Comparison of ENCODE assay signal across 11 cellular contexts in the genomic region with DNA sequence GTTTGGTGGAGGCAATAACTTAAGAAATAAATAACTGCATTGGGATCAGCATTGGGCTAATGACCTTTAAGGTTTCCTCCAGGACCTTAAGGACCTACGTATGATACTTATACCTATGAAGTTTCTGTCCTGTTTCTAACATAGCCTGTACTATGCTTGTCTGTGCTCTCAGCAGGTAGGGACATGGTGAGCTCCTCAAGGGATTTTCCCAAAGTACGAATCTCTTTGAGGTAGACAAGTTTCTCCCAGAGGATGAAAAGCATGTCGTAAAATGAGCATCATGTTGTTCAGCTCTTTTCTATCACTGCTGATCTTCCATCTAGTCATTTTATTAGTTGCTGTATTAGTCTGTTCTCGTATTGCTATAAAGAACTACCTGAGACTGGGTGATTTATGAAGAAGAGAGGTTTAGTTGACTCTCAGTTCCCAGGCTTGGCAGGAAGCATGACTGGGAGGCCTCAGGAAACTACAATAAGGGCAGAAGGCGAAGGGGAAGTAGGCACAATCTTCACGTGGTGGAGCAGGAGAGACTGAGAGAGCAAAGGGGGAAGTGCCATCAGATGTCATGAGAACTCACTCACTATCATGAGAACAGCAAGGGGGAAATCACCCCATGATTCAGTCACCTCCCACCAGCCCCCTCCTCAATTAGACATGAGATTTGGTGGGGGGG.
DNase-seq lines count a peak whose midpoint lies in the region; ATAC-seq, FAIRE-seq and TF ChIP-seq lines count a peak whose summit lies in the region.
"Had no signal": no experiment of that assay in that cellular context is flagged by ENCODE, and none has a peak within 500 bp of the region (broad histone marks: within the 10 kb centered on the region; RNA-seq: fewer than 3 reads in every experiment).

No MANE protein-coding gene starts in this region.

- CTCF ChIA-PET in HepG2 (lab: Yijun Ruan, JAX; ENCODE audit: low intra/inter-chr PET ratio, low total read pairs) = no interaction called here
- CTCF ChIA-PET in endothelial cell of umbilical vein (lab: Charles Lee) = interaction anchor here (2.1 kb wide), 1 partner anchor 10 kb away, joined by 8 read pairs; no protein-coding TSS in a partner anchor
- CTCF ChIA-PET in PC-9 (lab: Charles Lee) = no interaction called here

- H3K4me3 ChIP-seq in right lobe of liver (no peak overlapping the region), HepG2 (replicated peaks in 1 of 3; ENCODE audit: insufficient read depth in 1 of 3, low read depth in 2 of 3, low read length in 3 of 3) (no peak overlapping the region), endothelial cell of umbilical vein (replicated peaks in 1 of 3; ENCODE audit: insufficient read depth in 1 of 3, low read depth in 1 of 3, low read length in 3 of 3) (no peak overlapping the region), transverse colon (no peak overlapping the region), PC-9 (no peak overlapping the region)
- H3K4me3 ChIP-seq: hepatocyte, K562 had no signal

- H3K9ac ChIP-seq in HepG2 (ENCODE audit: insufficient read depth, low read depth, low read length) = no peak overlapping the region
- H3K9ac ChIP-seq in endothelial cell of umbilical vein (replicated peaks; ENCODE audit: extremely low read depth, insufficient read depth, low read length) = no peak overlapping the region

- H3K27me3 ChIP-seq in right lobe of liver (no peaks in the 10 kb centered on the region), HepG2 (ENCODE audit: control insufficient read depth in 1 of 2, insufficient read depth in 2 of 2, low read length in 2 of 2) (no peaks in the 10 kb centered on the region), endothelial cell of umbilical vein (ENCODE audit: control insufficient read depth in 2 of 2, insufficient read depth in 2 of 2, low read length in 2 of 2) (no peaks in the 10 kb centered on the region), transverse colon (no peaks in the 10 kb centered on the region), PC-9 (ENCODE audit: insufficient read depth, low read depth) (peaks cover 7% of the 10 kb centered on the region)
- H3K27me3 ChIP-seq: hepatocyte had no signal

- in situ Hi-C loops in HepG2 (cut with HindIII; ENCODE audit: extremely low pct_ligation_motif_present, low pct_unique_long_range_greater_than_20kb) = no loop called here
- in situ Hi-C loops in transverse colon (cut with MboI; ENCODE audit: low pct_ligation_motif_present in 1 of 4, low pct_unique_long_range_greater_than_20kb in 1 of 4, low sequenced_read_pairs in 3 of 4) = loop anchor here in 1 of 4 donors (25.0 kb wide), 1 partner anchor 244 kb away; a partner anchor contains a TSS

- H3K9me1 ChIP-seq in endothelial cell of umbilical vein (replicated peaks; ENCODE audit: control insufficient read depth, extremely low read depth, insufficient read depth, low read length) = no peaks in the 10 kb centered on the region

- peak; percentile 50 to 79 (median 78) for ATAC-seq in right lobe of liver
- ATAC-seq in HepG2 = no peak
- ATAC-seq in GM21825 (IDR thresholded peaks at IDR 0.05; ENCODE audit: unreplicated experiment) = no peak
- ATAC-seq in HG02642 (IDR thresholded peaks at IDR 0.05; ENCODE audit: poor library complexity, unreplicated experiment) = no peak
- ATAC-seq: K562 had no signal

- intact Hi-C loops in right lobe of liver (cut with DNase I) (loop anchor here (10.0 kb wide), 2 partner anchors 127 to 247 kb away; no protein-coding TSS in a partner anchor), HepG2 (cut with micrococcal nuclease; ENCODE audit: unreplicated experiment) (no loop called here), endothelial cell of umbilical vein (cut with micrococcal nuclease) (no loop called here), transverse colon (cut with DNase I; ENCODE audit: low total_unique reads) (no loop called here), PC-9 (cut with micrococcal nuclease; ENCODE audit: unreplicated experiment) (no loop called here)

- TF ChIP-seq POLR2A in right lobe of liver (IDR thresholded peaks at IDR 0.05) (no peak), HepG2 (IDR thresholded peaks at IDR 0.05; ENCODE audit: insufficient read depth in 1 of 2, low read depth in 2 of 2, low read length in 2 of 2) (no peak), endothelial cell of umbilical vein (IDR thresholded peaks at IDR 0.05; ENCODE audit: low read depth, low read length) (no peak), transverse colon (IDR thresholded peaks at IDR 0.05) (no peak)

- POLR2A ChIA-PET in HepG2 (lab: Yijun Ruan, JAX) (no interaction called here), endothelial cell of umbilical vein (lab: Charles Lee) (no interaction called here), PC-9 (lab: Charles Lee; ENCODE audit: unreplicated experiment) (interaction anchor here (0.5 kb wide), 1 partner anchor 434 kb away, joined by 5 read pairs; no protein-coding TSS in a partner anchor)

- TF ChIP-seq RAD21 in HepG2 (CRISPR knock-in tag; IDR thresholded peaks at IDR 0.05) = no peak

- H2AFZ ChIP-seq in HepG2 (ENCODE audit: low read length) = no peak overlapping the region
- H2AFZ ChIP-seq in endothelial cell of umbilical vein (ENCODE audit: low read depth, low read length) = no peak overlapping the region
- no peak overlapping the region for H2AFZ ChIP-seq in PC-9
- H2AFZ ChIP-seq: hepatocyte had no signal

- H3K4me1 ChIP-seq in right lobe of liver (no peaks in the 10 kb centered on the region), HepG2 (ENCODE audit: insufficient read depth, low read length) (no peaks in the 10 kb centered on the region), endothelial cell of umbilical vein (ENCODE audit: control insufficient read depth, extremely low read depth, insufficient read depth, low read length) (peaks cover 13% of the 10 kb centered on the region), transverse colon (no peaks in the 10 kb centered on the region), PC-9 (replicated peaks; ENCODE audit: insufficient read depth) (no peaks in the 10 kb centered on the region)

- 69% methylated on average over 5 of the region's 6 CpGs for WGBS in right lobe of liver (ENCODE audit: insufficient coverage, low coverage, low lambda C conversion rate, missing lambda C conversion rate)
- WGBS in HepG2 (ENCODE audit: low lambda C conversion rate) = 23% methylated on average over 6 of the region's 6 CpGs
- 68 to 75% methylated on average over 4 to 6 of the region's 6 CpGs for WGBS in transverse colon (ENCODE audit: low coverage in 1 of 2), 2 donors

- H3K9me3 ChIP-seq in right lobe of liver (no peaks in the 10 kb centered on the region), HepG2 (ENCODE audit: low read length) (peaks cover 5% of the 10 kb centered on the region; the same call in 1 of the 2 replicates), endothelial cell of umbilical vein (replicated peaks; ENCODE audit: control insufficient read depth, insufficient read depth, low read length) (no peaks in the 10 kb centered on the region), transverse colon (peaks cover 4 to 6% of the 10 kb centered on the region in 2 donors), PC-9 (ENCODE audit: insufficient read depth, low read depth) (0 out of 2 replicates have a peak, but pooled peaks cover 8% of the 10 kb centered on the region)

- no peaks in the 10 kb centered on the region for H3F3A ChIP-seq in PC-9 (ENCODE audit: insufficient read depth, low read depth)

- TF ChIP-seq EP300 in HepG2 (IDR thresholded peaks at IDR 0.05; ENCODE audit: low read depth in 2 of 2, low read length in 2 of 2) (no peak), HepG2 (CRISPR knock-in tag; IDR thresholded peaks at IDR 0.05; ENCODE audit: borderline replicate concordance) (no peak), transverse colon (IDR thresholded peaks at IDR 0.05; ENCODE audit: low read depth) (no peak)

- H3K4me2 ChIP-seq in HepG2 (ENCODE audit: low read depth, low read length) (no peak overlapping the region), endothelial cell of umbilical vein (ENCODE audit: insufficient read depth, low read length) (peak overlapping the region; percentile 35), PC-9 (no peak overlapping the region)
- H3K4me2 ChIP-seq: hepatocyte had no signal

- FAIRE-seq in HepG2 (lab: Jason Lieb, UNC) (no peak), endothelial cell of umbilical vein (lab: Jason Lieb, UNC) (peak; percentile 54)
- FAIRE-seq: K562 had no signal

- H3K36me3 ChIP-seq in right lobe of liver = no peaks in the 10 kb centered on the region
- no peaks in the 10 kb centered on the region for H3K36me3 ChIP-seq in HepG2 (replicated peaks in 1 of 2; ENCODE audit: control insufficient read depth in 1 of 2, insufficient read depth in 2 of 2, low read length in 2 of 2)
- H3K36me3 ChIP-seq in endothelial cell of umbilical vein (ENCODE audit: control insufficient read depth in 2 of 2, extremely low read depth in 1 of 2, insufficient read depth in 2 of 2, low read length in 2 of 2) = no peaks in the 10 kb centered on the region
- H3K36me3 ChIP-seq in transverse colon = no peaks in the 10 kb centered on the region
- H3K36me3 ChIP-seq in PC-9 (ENCODE audit: low read depth) = no peaks in the 10 kb centered on the region

- DNase-seq in right lobe of liver (no peak), HepG2 (ENCODE audit: low spot score) (no peak), SIG-M5 treated with dmso at 0.1 percent for 504 hours (lab: John Stamatoyannopoulos, UW; ENCODE audit: unreplicated experiment) (peak; percentile 80), endothelial cell of umbilical vein (ENCODE audit: low read depth, low spot score) (peak; percentile 51), transverse colon (peak; percentile 12), PC-9 (no peak)
- DNase-seq: NCI-H748 treated with DMSO at 0.1 percent for 48 hours had no signal

- dilution Hi-C loops in endothelial cell of umbilical vein (cut with MboI; ENCODE audit: extremely low pct_ligation_motif_present, low sequenced_read_pairs) = no loop called here

- H3K9me2 ChIP-seq in PC-9 (ENCODE audit: insufficient read depth) = no peaks in the 10 kb centered on the region

- H3K79me2 ChIP-seq in HepG2 (ENCODE audit: insufficient read depth, low read length) (no peaks in the 10 kb centered on the region), endothelial cell of umbilical vein (ENCODE audit: control insufficient read depth, insufficient read depth, low read length) (no peaks in the 10 kb centered on the region), PC-9 (ENCODE audit: low read depth) (no peaks in the 10 kb centered on the region)
- H3K79me2 ChIP-seq: hepatocyte had no signal

- BruUV-seq in HepG2 (replicated peaks; lab: Mats Ljungman, UMichigan) = no TSS peak
- BruUV-seq in endothelial cell of umbilical vein (replicated peaks; lab: Mats Ljungman, UMichigan) = no TSS peak
- no TSS peak for BruUV-seq in PC-9 (replicated peaks; lab: Mats Ljungman, UMichigan)

- H3K27ac ChIP-seq in right lobe of liver = peak overlapping the region in 2 of 3 donors; percentile 29 to 51
- no peak overlapping the region for H3K27ac ChIP-seq in HepG2 (ENCODE audit: extremely low read length, insufficient read depth, low read length)
- H3K27ac ChIP-seq in endothelial cell of umbilical vein (ENCODE audit: insufficient read depth, low read depth, low read length) = peak overlapping the region; percentile 76
- H3K27ac ChIP-seq in transverse colon = peak overlapping the region in 2 of 4 donors; percentile 21 to 29
- H3K27ac ChIP-seq in PC-9 = no peak overlapping the region
- H3K27ac ChIP-seq: hepatocyte had no signal

- TF ChIP-seq CTCF in right lobe of liver (IDR thresholded peaks at IDR 0.05) = no peak
- TF ChIP-seq CTCF in HepG2 (CRISPR knock-in tag; IDR thresholded peaks at IDR 0.05) = no peak
- no peak for TF ChIP-seq CTCF in endothelial cell of umbilical vein (IDR thresholded peaks at IDR 0.05; ENCODE audit: extremely low read depth in 1 of 2, insufficient read depth in 1 of 2, low read depth in 1 of 2, low read length in 2 of 2)
- TF ChIP-seq CTCF in transverse colon (IDR thresholded peaks at IDR 0.05) = no peak
- TF ChIP-seq CTCF in PC-9 (conservative IDR thresholded peaks at IDR 0.05) = no peak

- H4K20me1 ChIP-seq in HepG2 (ENCODE audit: insufficient read depth, low read length) (no peaks in the 10 kb centered on the region), endothelial cell of umbilical vein (replicated peaks; ENCODE audit: control insufficient read depth, extremely low read depth, insufficient read depth, low read length) (no peaks in the 10 kb centered on the region), PC-9 (ENCODE audit: insufficient read depth) (no peaks in the 10 kb centered on the region)

Comparison
In these comparisons a context has a peak if more than half of its experiments do, and no peak if none do; other contexts are left out.
1. ATAC-seq: peak in right lobe of liver (4 of 4); none in HepG2 (single experiment), GM21825 (single experiment) and HG02642 (single experiment).
2. H3K27ac ChIP-seq: peak in right lobe of liver (2 of 3) and endothelial cell of umbilical vein (single experiment); none in HepG2 (single experiment) and PC-9 (single experiment).
3. intact Hi-C loops: an anchor here in right lobe of liver (10.0 kb wide); none called in HepG2, endothelial cell of umbilical vein, transverse colon and PC-9.
4. DNase-seq: peak in SIG-M5 treated with dmso at 0.1 percent for 504 hours (single experiment), endothelial cell of umbilical vein (single experiment) and transverse colon (single experiment); none in right lobe of liver (0 of 3), HepG2 (single experiment) and PC-9 (0 of 2).